In genomic region chr21:20882462-20883415, GRCh38 we compare ENCODE assay signal across 8 cellular contexts.
DNase-seq lines count a peak whose midpoint lies in the region; ATAC-seq and TF ChIP-seq lines count a peak whose summit lies in the region.

No MANE protein-coding gene starts in this region.

- H3K4me1 ChIP-seq in heart right ventricle (no peaks in the 10 kb centered on the region), right atrium auricular region (no peaks in the 10 kb centered on the region)

- 34 to 40% methylated on average over 9 of the region's 9 CpGs for WGBS in heart right ventricle, 2 donors

- TF ChIP-seq CTCF in heart right ventricle (IDR thresholded peaks at IDR 0.05): peak in 8 of 9 donors; percentile 27 to 54 (median 42)
- peak in 1 of 2 donors; percentile 66 for TF ChIP-seq CTCF in right atrium auricular region (IDR thresholded peaks at IDR 0.05)
- peak; percentile 77 to 88 for TF ChIP-seq CTCF in brain (conservative IDR thresholded peaks at IDR 0.05)

- intact Hi-C loops in heart right ventricle (cut with DNase I): no loop called here

- no peaks in the 10 kb centered on the region for H3K27me3 Mint-ChIP-seq in brain

- H3K36me3 Mint-ChIP-seq in brain: no peaks in the 10 kb centered on the region

- H3K27ac Mint-ChIP-seq in brain: no peak overlapping the region

- H3K27ac ChIP-seq in heart right ventricle (no peak overlapping the region), right atrium auricular region (no peak overlapping the region)

- no peak for DNase-seq in heart right ventricle
- no peak for DNase-seq in right atrium auricular region (ENCODE audit: low spot score)
- peak; percentile 19 for DNase-seq in NCI-H2227 (lab: John Stamatoyannopoulos, UW; ENCODE audit: unreplicated experiment)
- DNase-seq in left lobe of liver (ENCODE audit: low spot score): no peak
- DNase-seq in stimulated activated CD4-positive, alpha-beta T cell treated with anti-CD3 and anti-CD28 coated beads, Interleukin-12 subunit alpha, Interleukin-12 subunit beta, amount 100 ng/mL, for 4 hours: no peak

- peaks cover 0 to 4% (median 0%) of the 10 kb centered on the region in 11 donors for H3K9me3 ChIP-seq in heart right ventricle
- no peaks in the 10 kb centered on the region for H3K9me3 ChIP-seq in right atrium auricular region

- peaks cover 0 to 3% (median 0%) of the 10 kb centered on the region in 5 experiments for H3K9me3 Mint-ChIP-seq in brain

- H3K4me3 Mint-ChIP-seq in brain: no peak overlapping the region

- H3K4me3 ChIP-seq in heart right ventricle: no peak overlapping the region
- H3K4me3 ChIP-seq in right atrium auricular region: no peak overlapping the region

- H3K4me1 Mint-ChIP-seq in brain: no peaks in the 10 kb centered on the region

- H3K36me3 ChIP-seq in heart right ventricle: no peaks in the 10 kb centered on the region
- no peaks in the 10 kb centered on the region for H3K36me3 ChIP-seq in right atrium auricular region

- H3K27me3 ChIP-seq in heart right ventricle (no peaks in the 10 kb centered on the region), right atrium auricular region (no peaks in the 10 kb centered on the region)

- no peak for ATAC-seq in heart right ventricle
- ATAC-seq in left lobe of liver: peak; percentile 85
- no peak for ATAC-seq in GM21786 (IDR thresholded peaks at IDR 0.05; ENCODE audit: unreplicated experiment)
- ATAC-seq in activated CD4-positive, CD25-positive, alpha-beta regulatory T cell treated with anti-CD3 and anti-CD28 coated beads, Interleukin-2, amount 50 U/mL, for 24 hours: no peak
